Comparison of ENCODE assay signal across 32 cellular contexts in genomic region chr7:131626643-131627042, GRCh38.
DNase-seq lines count a peak whose midpoint lies in the region; ATAC-seq and TF ChIP-seq lines count a peak whose summit lies in the region.
"Had no signal": no experiment of that assay in that cellular context is flagged by ENCODE, and none has a peak within 500 bp of the region (broad histone marks: within the 10 kb centered on the region; RNA-seq: fewer than 3 reads in every experiment).

No MANE protein-coding gene starts in this region.

- ATAC-seq in heart right ventricle (no peak), Right ventricle myocardium superior (ENCODE audit: poor library complexity) (no peak), upper lobe of left lung (ENCODE audit: low FRiP score in 2 of 2) (no peak)
- ATAC-seq: activated CD4-positive, CD25-positive, alpha-beta regulatory T cell treated with anti-CD3 and anti-CD28 coated beads, Interleukin-2, amount 50 U/mL, for 24 hours; activated T-cell treated with anti-CD3 and anti-CD28 coated beads, Interleukin-2, amount 50 U/mL, for 72 hours; HepG2; stimulated activated naive CD8-positive, alpha-beta T cell treated with anti-CD3 and anti-CD28 coated beads, Interleukin-15, amount 100 ng/mL, for 72 hours had no signal

- peak overlapping the region; percentile 41 for H3K4ac ChIP-seq in mesendoderm (ENCODE audit: low read depth, low read length)

- peak overlapping the region; percentile 12 for H3K18ac ChIP-seq in mesendoderm (ENCODE audit: low read length)

- no peak overlapping the region for H3K23ac ChIP-seq in mesendoderm (ENCODE audit: low read length)

- no peaks in the 10 kb centered on the region for H3K27me3 ChIP-seq in heart right ventricle
- no peaks in the 10 kb centered on the region for H3K27me3 ChIP-seq in SJCRH30
- H3K27me3 ChIP-seq in mesendoderm (ENCODE audit: insufficient read depth, low read length, poor library complexity): no peaks in the 10 kb centered on the region
- no peaks in the 10 kb centered on the region for H3K27me3 ChIP-seq in upper lobe of left lung
- H3K27me3 ChIP-seq: esophagus muscularis mucosa, foreskin keratinocyte, neural progenitor cell had no signal

- H2AK5ac ChIP-seq in mesendoderm (ENCODE audit: low read length): no peak overlapping the region

- H3K36me3 ChIP-seq in heart right ventricle (no peaks in the 10 kb centered on the region), SJCRH30 (no peaks in the 10 kb centered on the region), mesendoderm (ENCODE audit: control insufficient read depth, insufficient read depth, low read length) (no peaks in the 10 kb centered on the region), upper lobe of left lung (no peaks in the 10 kb centered on the region)
- H3K36me3 ChIP-seq: esophagus muscularis mucosa, neural progenitor cell, spleen, thoracic aorta had no signal

- H3K79me2 ChIP-seq in mesendoderm (ENCODE audit: control insufficient read depth, insufficient read depth, low read length): no peaks in the 10 kb centered on the region
- H3K79me2 ChIP-seq: parathyroid adenoma had no signal

- no peak overlapping the region for H4K8ac ChIP-seq in mesendoderm (ENCODE audit: low read depth, low read length)

- WGBS in heart right ventricle, 2 donors: 75 to 82% methylated on average over 6 of the region's 6 CpGs
- WGBS in mesendoderm (ENCODE audit: extremely low coverage, insufficient coverage, low lambda C conversion rate): no CpG with 5 or more reads among the region's 6 CpGs
- WGBS in upper lobe of left lung, 2 donors: 65 to 74% methylated on average over 6 of the region's 6 CpGs

- H3K4me1 ChIP-seq in heart right ventricle (peaks cover 33 to 94% (median 74%) of the 10 kb centered on the region in 9 donors), SJCRH30 (peaks cover 85% of the 10 kb centered on the region), mesendoderm (ENCODE audit: control insufficient read depth, low read depth, low read length) (peaks cover 12% of the 10 kb centered on the region), upper lobe of left lung (peaks cover 14 to 52% (median 30%) of the 10 kb centered on the region in 4 donors)
- H3K4me1 ChIP-seq: parathyroid adenoma had no signal

- no peak for DNase-seq in heart right ventricle
- DNase-seq in Right ventricle myocardium superior: no peak
- no peak for DNase-seq in SJCRH30
- DNase-seq in mesendoderm: no peak
- no peak for DNase-seq in upper lobe of left lung
- DNase-seq in medulla oblongata (ENCODE audit: extremely low spot score): no peak
- DNase-seq in GM10248 (ENCODE audit: extremely low spot score): no peak
- no peak for DNase-seq in NCI-H2171 (lab: John Stamatoyannopoulos, UW)
- DNase-seq: activated CD4-positive, alpha-beta T cell treated with anti-CD3 and anti-CD28 coated beads, Interleukin-2, amount 50 U/mL, for 48 hours; activated T-cell treated with anti-CD3 and anti-CD28 coated beads, Interleukin-2, amount 50 U/mL, for 72 hours; CD4-positive, alpha-beta T cell; dermis blood vessel endothelial cell; DMS 273 treated with DMSO at 0.1 percent for 48 hours; EL; foreskin keratinocyte; GOT3; NCI-H1417 treated with DMSO at 0.1 percent for 48 hours; NCI-H2081 treated with DMSO at 0.1 percent for 48 hours; NCI-H345; spleen; stimulated activated CD4-positive, alpha-beta T cell treated with anti-CD3 and anti-CD28 coated beads, Interleukin-2, amount 100 ng/mL, for 24 hours; stimulated activated CD8-positive, alpha-beta memory T cell treated with anti-CD3 and anti-CD28 coated beads, Interleukin-4, amount 100 ng/mL, for 48 hours; stimulated activated naive CD8-positive, alpha-beta T cell treated with anti-CD3 and anti-CD28 coated beads, Interleukin-15, amount 100 ng/mL, for 72 hours; T-helper 2 cell had no signal

- no peak for TF ChIP-seq CTCF in heart right ventricle (IDR thresholded peaks at IDR 0.05)
- TF ChIP-seq CTCF in upper lobe of left lung (IDR thresholded peaks at IDR 0.05): no peak
- TF ChIP-seq CTCF in GM10248 (IDR thresholded peaks at IDR 0.05; ENCODE audit: control extremely low read depth, extremely low read depth, low read depth, missing control alignments): no peak

- no peak overlapping the region for H3K4me2 ChIP-seq in mesendoderm (ENCODE audit: low read length)

- no peaks in the 10 kb centered on the region for H3K9me3 ChIP-seq in heart right ventricle
- H3K9me3 ChIP-seq in SJCRH30 (replicated peaks): no peaks in the 10 kb centered on the region
- H3K9me3 ChIP-seq in upper lobe of left lung: no peaks in the 10 kb centered on the region
- H3K9me3 ChIP-seq: esophagus muscularis mucosa, spleen, thoracic aorta had no signal

- peak in 2 of 4 donors; percentile 52 to 60 for TF ChIP-seq EP300 in upper lobe of left lung (IDR thresholded peaks at IDR 0.05)

- peak overlapping the region in 9 of 10 donors; percentile 56 to 87 (median 68) for H3K27ac ChIP-seq in heart right ventricle
- H3K27ac ChIP-seq in SJCRH30: peak overlapping the region; percentile 82
- no peak overlapping the region for H3K27ac ChIP-seq in mesendoderm (ENCODE audit: low read depth, low read length)
- peak overlapping the region; percentile 61 to 76 (median 69) for H3K27ac ChIP-seq in upper lobe of left lung
- H3K27ac ChIP-seq: neural progenitor cell, parathyroid adenoma, SK-N-MC, spleen, thoracic aorta had no signal

- H2BK5ac ChIP-seq in mesendoderm (ENCODE audit: low read length): peak overlapping the region; percentile 51

- no peak overlapping the region for H2BK120ac ChIP-seq in mesendoderm (ENCODE audit: low read depth, low read length)

- POLR2A ChIA-PET in GM10248 (lab: Yijun Ruan, JAX): no interaction called here

- H3K56ac ChIP-seq in mesendoderm (ENCODE audit: low read length): peak overlapping the region; percentile 56

- no peak for TF ChIP-seq POLR2A in upper lobe of left lung (IDR thresholded peaks at IDR 0.05)

- H2BK15ac ChIP-seq in mesendoderm (replicated peaks; ENCODE audit: low read depth): peak overlapping the region; percentile 20

- H3K4me3 ChIP-seq in heart right ventricle (no peak overlapping the region), SJCRH30 (no peak overlapping the region), mesendoderm (ENCODE audit: low read length) (no peak overlapping the region), upper lobe of left lung (no peak overlapping the region)
- H3K4me3 ChIP-seq: esophagus muscularis mucosa, lung, SK-N-MC, spleen, thoracic aorta had no signal

- intact Hi-C loops in heart right ventricle (cut with DNase I) (loop anchor here in 3 of 10 donors (5.0 to 10.0 kb wide), 3 partner anchors 69 to 112 kb away; partner anchors contain the start of gene PODXL (in 1 of the 3)), Right ventricle myocardium superior (cut with DNase I) (no loop called here)

- CTCF ChIA-PET in GM10248 (lab: Yijun Ruan, JAX): interaction anchor here (1.2 to 1.6 kb wide), 2 partner anchors 20 to 29 kb away, joined by 3 to 5 read pairs; no protein-coding TSS in a partner anchor

- H3K9ac ChIP-seq in mesendoderm (ENCODE audit: low read length): no peak overlapping the region
- H3K9ac ChIP-seq: neural progenitor cell, parathyroid adenoma had no signal

- no peak overlapping the region for H4K5ac ChIP-seq in mesendoderm (ENCODE audit: low read length)

- H3K79me1 ChIP-seq in mesendoderm (ENCODE audit: low read length): no peaks in the 10 kb centered on the region
